In the genomic region with DNA sequence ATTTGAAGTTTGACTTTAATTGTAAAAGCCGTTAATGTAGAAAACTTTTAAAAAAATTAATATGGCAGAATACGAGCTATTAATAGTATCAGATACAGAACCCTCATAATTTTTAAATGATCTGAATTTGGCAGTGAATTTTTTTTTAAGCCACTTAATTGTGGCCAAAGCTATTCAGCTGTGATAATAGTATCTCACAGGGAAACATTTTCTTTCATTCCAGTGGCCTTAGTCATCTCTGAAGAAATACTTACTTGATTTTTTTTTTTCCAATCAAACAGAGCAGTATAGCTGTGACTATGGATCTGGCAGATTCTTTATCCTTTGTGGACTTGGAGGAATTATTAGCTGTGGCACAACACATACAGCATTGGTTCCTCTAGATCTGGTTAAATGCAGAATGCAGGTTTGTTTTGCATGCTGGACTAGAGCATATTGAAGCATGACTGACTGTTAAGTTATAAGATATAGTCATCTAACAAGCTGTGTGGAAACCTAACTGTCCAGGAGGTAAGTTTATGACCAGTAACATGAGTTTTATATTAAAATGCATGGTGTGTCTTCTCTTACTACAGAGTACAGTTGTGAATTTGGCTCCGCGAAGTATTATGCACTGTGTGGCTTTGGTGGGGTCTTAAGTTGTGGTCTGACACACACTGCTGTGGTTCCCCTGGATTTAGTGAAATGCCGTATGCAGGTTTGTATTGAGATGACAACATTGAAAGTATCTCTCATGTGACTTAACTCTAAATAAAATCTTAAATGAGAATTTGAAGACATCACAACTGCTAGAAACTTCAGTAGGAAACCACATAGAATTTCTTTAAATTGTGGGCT, we compare ENCODE assay signal across 1 cellular context.
TF ChIP-seq lines count a peak whose summit lies in the region.

No MANE protein-coding gene starts in this region.

TF ChIP-seq in WTC11, 78 proteins besides CTCF, POLR2A, EP300 and RAD21 (continued from another document):
- TF ChIP-seq, protein P1, sequence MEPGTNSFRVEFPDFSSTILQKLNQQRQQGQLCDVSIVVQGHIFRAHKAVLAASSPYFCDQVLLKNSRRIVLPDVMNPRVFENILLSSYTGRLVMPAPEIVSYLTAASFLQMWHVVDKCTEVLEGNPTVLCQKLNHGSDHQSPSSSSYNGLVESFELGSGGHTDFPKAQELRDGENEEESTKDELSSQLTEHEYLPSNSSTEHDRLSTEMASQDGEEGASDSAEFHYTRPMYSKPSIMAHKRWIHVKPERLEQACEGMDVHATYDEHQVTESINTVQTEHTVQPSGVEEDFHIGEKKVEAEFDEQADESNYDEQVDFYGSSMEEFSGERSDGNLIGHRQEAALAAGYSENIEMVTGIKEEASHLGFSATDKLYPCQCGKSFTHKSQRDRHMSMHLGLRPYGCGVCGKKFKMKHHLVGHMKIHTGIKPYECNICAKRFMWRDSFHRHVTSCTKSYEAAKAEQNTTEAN (CRISPR knock-in tag; IDR thresholded peaks at IDR 0.05), result no peak
- no peak for TF ChIP-seq MXD4 (CRISPR knock-in tag; IDR thresholded peaks at IDR 0.05; ENCODE audit: borderline replicate concordance)
- TF ChIP-seq, protein P2, sequence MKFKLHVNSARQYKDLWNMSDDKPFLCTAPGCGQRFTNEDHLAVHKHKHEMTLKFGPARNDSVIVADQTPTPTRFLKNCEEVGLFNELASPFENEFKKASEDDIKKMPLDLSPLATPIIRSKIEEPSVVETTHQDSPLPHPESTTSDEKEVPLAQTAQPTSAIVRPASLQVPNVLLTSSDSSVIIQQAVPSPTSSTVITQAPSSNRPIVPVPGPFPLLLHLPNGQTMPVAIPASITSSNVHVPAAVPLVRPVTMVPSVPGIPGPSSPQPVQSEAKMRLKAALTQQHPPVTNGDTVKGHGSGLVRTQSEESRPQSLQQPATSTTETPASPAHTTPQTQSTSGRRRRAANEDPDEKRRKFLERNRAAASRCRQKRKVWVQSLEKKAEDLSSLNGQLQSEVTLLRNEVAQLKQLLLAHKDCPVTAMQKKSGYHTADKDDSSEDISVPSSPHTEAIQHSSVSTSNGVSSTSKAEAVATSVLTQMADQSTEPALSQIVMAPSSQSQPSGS (CRISPR knock-in tag; IDR thresholded peaks at IDR 0.05; ENCODE audit: borderline replicate concordance, low read depth), result no peak
- no peak for TF ChIP-seq ZNF396 (CRISPR knock-in tag; IDR thresholded peaks at IDR 0.05; ENCODE audit: borderline replicate concordance)
- TF ChIP-seq, protein P3, sequence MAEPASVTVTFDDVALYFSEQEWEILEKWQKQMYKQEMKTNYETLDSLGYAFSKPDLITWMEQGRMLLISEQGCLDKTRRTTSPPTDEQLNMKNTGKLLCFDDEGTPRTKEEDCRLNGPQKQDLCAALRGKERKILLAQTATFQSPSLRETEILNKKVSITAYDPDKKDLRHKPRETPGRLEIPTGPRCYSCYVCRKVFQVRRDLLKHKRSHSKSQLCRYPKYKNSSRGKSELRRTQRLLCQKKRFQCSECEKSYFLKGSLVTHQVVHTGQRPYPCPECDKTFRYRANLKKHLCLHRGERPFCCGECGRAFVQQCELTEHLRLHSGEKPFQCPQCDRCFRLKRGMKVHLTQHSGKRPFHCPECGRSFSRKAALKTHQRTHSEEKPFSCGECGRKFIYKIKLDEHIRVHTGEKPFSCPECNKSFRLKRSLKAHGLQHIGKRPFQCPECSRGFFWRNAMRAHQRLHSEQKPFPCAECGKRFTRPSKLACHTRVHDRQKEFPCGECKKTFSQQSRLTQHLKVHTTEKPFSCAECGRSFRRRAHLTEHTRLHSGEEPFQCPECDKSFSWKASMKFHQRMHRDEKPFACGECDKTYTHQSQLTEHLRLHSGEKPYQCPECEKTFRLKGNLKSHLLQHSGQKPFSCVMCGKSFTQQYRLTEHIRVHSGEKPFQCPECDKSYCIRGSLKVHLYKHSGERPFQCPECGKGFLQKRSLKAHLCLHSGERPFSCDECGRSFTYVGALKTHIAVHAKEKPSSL (CRISPR knock-in tag; conservative IDR thresholded peaks at IDR 0.05), result no peak
- TF ChIP-seq, protein P4, sequence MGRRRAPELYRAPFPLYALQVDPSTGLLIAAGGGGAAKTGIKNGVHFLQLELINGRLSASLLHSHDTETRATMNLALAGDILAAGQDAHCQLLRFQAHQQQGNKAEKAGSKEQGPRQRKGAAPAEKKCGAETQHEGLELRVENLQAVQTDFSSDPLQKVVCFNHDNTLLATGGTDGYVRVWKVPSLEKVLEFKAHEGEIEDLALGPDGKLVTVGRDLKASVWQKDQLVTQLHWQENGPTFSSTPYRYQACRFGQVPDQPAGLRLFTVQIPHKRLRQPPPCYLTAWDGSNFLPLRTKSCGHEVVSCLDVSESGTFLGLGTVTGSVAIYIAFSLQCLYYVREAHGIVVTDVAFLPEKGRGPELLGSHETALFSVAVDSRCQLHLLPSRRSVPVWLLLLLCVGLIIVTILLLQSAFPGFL (CRISPR knock-in tag; IDR thresholded peaks at IDR 0.05; ENCODE audit: borderline replicate concordance), result no peak
- TF ChIP-seq, protein P5, sequence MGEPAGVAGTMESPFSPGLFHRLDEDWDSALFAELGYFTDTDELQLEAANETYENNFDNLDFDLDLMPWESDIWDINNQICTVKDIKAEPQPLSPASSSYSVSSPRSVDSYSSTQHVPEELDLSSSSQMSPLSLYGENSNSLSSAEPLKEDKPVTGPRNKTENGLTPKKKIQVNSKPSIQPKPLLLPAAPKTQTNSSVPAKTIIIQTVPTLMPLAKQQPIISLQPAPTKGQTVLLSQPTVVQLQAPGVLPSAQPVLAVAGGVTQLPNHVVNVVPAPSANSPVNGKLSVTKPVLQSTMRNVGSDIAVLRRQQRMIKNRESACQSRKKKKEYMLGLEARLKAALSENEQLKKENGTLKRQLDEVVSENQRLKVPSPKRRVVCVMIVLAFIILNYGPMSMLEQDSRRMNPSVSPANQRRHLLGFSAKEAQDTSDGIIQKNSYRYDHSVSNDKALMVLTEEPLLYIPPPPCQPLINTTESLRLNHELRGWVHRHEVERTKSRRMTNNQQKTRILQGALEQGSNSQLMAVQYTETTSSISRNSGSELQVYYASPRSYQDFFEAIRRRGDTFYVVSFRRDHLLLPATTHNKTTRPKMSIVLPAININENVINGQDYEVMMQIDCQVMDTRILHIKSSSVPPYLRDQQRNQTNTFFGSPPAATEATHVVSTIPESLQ (CRISPR knock-in tag; IDR thresholded peaks at IDR 0.05), result no peak
- TF ChIP-seq, protein P6, sequence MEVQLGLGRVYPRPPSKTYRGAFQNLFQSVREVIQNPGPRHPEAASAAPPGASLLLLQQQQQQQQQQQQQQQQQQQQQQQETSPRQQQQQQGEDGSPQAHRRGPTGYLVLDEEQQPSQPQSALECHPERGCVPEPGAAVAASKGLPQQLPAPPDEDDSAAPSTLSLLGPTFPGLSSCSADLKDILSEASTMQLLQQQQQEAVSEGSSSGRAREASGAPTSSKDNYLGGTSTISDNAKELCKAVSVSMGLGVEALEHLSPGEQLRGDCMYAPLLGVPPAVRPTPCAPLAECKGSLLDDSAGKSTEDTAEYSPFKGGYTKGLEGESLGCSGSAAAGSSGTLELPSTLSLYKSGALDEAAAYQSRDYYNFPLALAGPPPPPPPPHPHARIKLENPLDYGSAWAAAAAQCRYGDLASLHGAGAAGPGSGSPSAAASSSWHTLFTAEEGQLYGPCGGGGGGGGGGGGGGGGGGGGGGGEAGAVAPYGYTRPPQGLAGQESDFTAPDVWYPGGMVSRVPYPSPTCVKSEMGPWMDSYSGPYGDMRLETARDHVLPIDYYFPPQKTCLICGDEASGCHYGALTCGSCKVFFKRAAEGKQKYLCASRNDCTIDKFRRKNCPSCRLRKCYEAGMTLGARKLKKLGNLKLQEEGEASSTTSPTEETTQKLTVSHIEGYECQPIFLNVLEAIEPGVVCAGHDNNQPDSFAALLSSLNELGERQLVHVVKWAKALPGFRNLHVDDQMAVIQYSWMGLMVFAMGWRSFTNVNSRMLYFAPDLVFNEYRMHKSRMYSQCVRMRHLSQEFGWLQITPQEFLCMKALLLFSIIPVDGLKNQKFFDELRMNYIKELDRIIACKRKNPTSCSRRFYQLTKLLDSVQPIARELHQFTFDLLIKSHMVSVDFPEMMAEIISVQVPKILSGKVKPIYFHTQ (CRISPR knock-in tag; IDR thresholded peaks at IDR 0.05), result no peak
- TF ChIP-seq ATF1 (CRISPR knock-in tag; IDR thresholded peaks at IDR 0.05), result no peak
TF ChIP-seq in WTC11: peak in this region for 0.
